In genomic region chr11:121329786-121330395, GRCh38 we compare ENCODE assay signal across 15 cellular contexts.
"Had no signal": no experiment of that assay in that cellular context is flagged by ENCODE, and none has a peak within 500 bp of the region (broad histone marks: within the 10 kb centered on the region; RNA-seq: fewer than 3 reads in every experiment).

No MANE protein-coding gene starts in this region.

- H3K27ac ChIP-seq: breast epithelium, skin epidermis, tibial nerve had no signal

- DNase-seq: activated CD4-positive, CD25-positive, alpha-beta regulatory T cell treated with anti-CD3 and anti-CD28 coated beads, Interleukin-2, amount 50 U/mL, for 72 hours; aorta; cerebellar nuclear complex; effector CD8-positive, alpha-beta T cell; foreskin fibroblast; glutamatergic neuron; nucleus accumbens; posterior cingulate gyrus; stimulated activated CD4-positive, alpha-beta T cell treated with anti-CD3 and anti-CD28 coated beads, Interleukin-4, amount 100 ng/mL, for 24 hours; stimulated activated naive CD4-positive, alpha-beta T cell; substantia nigra; T-helper 9 cell had no signal

- H3K4me1 ChIP-seq: breast epithelium, tibial nerve had no signal

- H3K4me3 ChIP-seq: breast epithelium, skin epidermis, tibial nerve had no signal

- H3K36me3 ChIP-seq: breast epithelium, tibial nerve had no signal

- H3K27me3 ChIP-seq: breast epithelium had no signal

- H3K9me3 ChIP-seq: breast epithelium, tibial nerve had no signal
